In the genomic region with DNA sequence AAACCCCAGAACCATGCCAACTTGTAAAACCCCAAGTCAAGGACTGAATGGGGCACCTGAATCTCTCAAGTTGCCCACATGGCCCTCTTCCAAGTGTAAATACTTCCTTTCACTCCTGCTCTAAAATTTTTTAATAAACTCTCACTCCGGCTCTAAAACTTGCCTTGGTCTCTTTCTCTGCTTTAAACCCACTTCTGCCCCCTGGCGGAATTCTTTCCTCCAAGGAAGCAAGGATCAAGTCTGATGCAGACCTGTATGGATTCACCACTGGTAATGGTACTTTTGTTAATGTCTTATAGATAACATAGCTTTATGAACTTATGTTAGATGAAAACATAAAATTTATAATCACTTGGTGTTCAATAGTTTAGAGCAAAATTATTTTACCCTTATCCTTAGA, we compare ENCODE assay signal across 14 cellular contexts. TPM values are rescaled to one million over a fixed set of nuclear protein-coding genes. Genes with fewer than 3 reads are reported as not detected.
A peak's percentile ranks its signal among the peaks of the same experiment; 100 is the strongest.
DNase-seq lines count a peak whose midpoint lies in the region; FAIRE-seq and TF ChIP-seq lines count a peak whose summit lies in the region.
"Had no signal": no experiment of that assay in that cellular context is flagged by ENCODE, and none has a peak within 500 bp of the region (broad histone marks: within the 10 kb centered on the region; RNA-seq: fewer than 3 reads in every experiment).

No MANE protein-coding gene starts in this region.

- H2AFZ ChIP-seq in Loucy (ENCODE audit: low read length): no peak overlapping the region

- H3K9ac ChIP-seq in Loucy (ENCODE audit: low read depth, low read length, poor library complexity, severe bottlenecking): no peak overlapping the region

- peak; percentile 37 for TF ChIP-seq CTCF in Loucy (conservative IDR thresholded peaks at IDR 0.05; ENCODE audit: low read length)

- H3K27me3 ChIP-seq in Loucy (ENCODE audit: insufficient read depth, low read length, poor library complexity, severe bottlenecking): no peaks in the 10 kb centered on the region

- no peaks in the 10 kb centered on the region for H3K4me1 ChIP-seq in Loucy (ENCODE audit: insufficient read depth, low read length, poor library complexity, severe bottlenecking)
- H3K4me1 ChIP-seq: lower lobe of right lung had no signal

- H3K4me3 ChIP-seq in Loucy (ENCODE audit: low read length, poor library complexity, severe bottlenecking): no peak overlapping the region
- H3K4me3 ChIP-seq: lower lobe of right lung had no signal

- H3K9me3 ChIP-seq in Loucy (ENCODE audit: insufficient read depth, low read depth, low read length): no peaks in the 10 kb centered on the region
- H3K9me3 ChIP-seq: lower lobe of right lung had no signal

- no peaks in the 10 kb centered on the region for H3K79me2 ChIP-seq in Loucy (ENCODE audit: insufficient read depth, low read length)

- no peaks in the 10 kb centered on the region for H3F3A ChIP-seq in Loucy (ENCODE audit: low read depth)

- no peaks in the 10 kb centered on the region for H3K36me3 ChIP-seq in Loucy (ENCODE audit: insufficient read depth, low read length)
- H3K36me3 ChIP-seq: lower lobe of right lung had no signal

- DNase-seq in EH (ENCODE audit: low read depth): peak; percentile 9
- peak; percentile 9 for DNase-seq in amniotic epithelial cell (ENCODE audit: low read depth)
- peak; percentile 16 to 25 for DNase-seq in lung microvascular endothelial cell (ENCODE audit: low read depth in 2 of 2)
- DNase-seq in iPS-NIHi11 (ENCODE audit: low spot score): no peak
- DNase-seq in activated CD4-positive, CD25-positive, alpha-beta regulatory T cell treated with anti-CD3 and anti-CD28 coated beads, Interleukin-2, amount 50 U/mL, for 72 hours: no peak
- no peak for DNase-seq in OCI-M2 (lab: John Stamatoyannopoulos, UW; ENCODE audit: unreplicated experiment)
- DNase-seq in GM19239 (ENCODE audit: insufficient read length, low spot score): no peak
- DNase-seq: activated effector memory CD4-positive, alpha-beta T cell treated with anti-CD3 and anti-CD28 coated beads, Interleukin-2, amount 50 U/mL, for 16 hours; hypothalamus; lower lobe of right lung; NCI-H1092; NCI-H774; nucleus accumbens had no signal

- H3K4me2 ChIP-seq in Loucy (ENCODE audit: low read depth, low read length, poor library complexity, severe bottlenecking): no peak overlapping the region

- no peaks in the 10 kb centered on the region for H3K9me2 ChIP-seq in Loucy (replicated peaks; ENCODE audit: low read depth, low read length)

- FAIRE-seq in GM19239 (lab: Jason Lieb, UNC): no peak

- H4K20me1 ChIP-seq in Loucy (ENCODE audit: insufficient read depth, low read length, poor library complexity, severe bottlenecking): no peaks in the 10 kb centered on the region

RNA-seq across cellular contexts. Expression of a gene that starts 33.8 kb away (rescaled TPM):
- 0.44 TPM in 1 of 2 replicates, not detected in the other for total RNA-seq in lung microvascular endothelial cell

Comparison
In these comparisons a context has a peak if more than half of its experiments do, and no peak if none do; other contexts are left out.
1. DNase-seq: peak in EH (single experiment), amniotic epithelial cell (single experiment) and lung microvascular endothelial cell (2 of 2); none in iPS-NIHi11 (single experiment), activated CD4-positive, CD25-positive, alpha-beta regulatory T cell treated with anti-CD3 and anti-CD28 coated beads, Interleukin-2, amount 50 U/mL, for 72 hours (single experiment), OCI-M2 (single experiment) and GM19239 (single experiment).